In genomic region chr9:121239851-121240250, GRCh38 we compare ENCODE assay signal across 29 cellular contexts.
"Had no signal": no experiment of that assay in that cellular context is flagged by ENCODE, and none has a peak within 500 bp of the region (broad histone marks: within the 10 kb centered on the region; RNA-seq: fewer than 3 reads in every experiment).

No MANE protein-coding gene starts in this region.

- H3K27me3 ChIP-seq: SJCRH30 had no signal

- ATAC-seq: Panc1, SK-N-SH treated with all-trans-retinoic acid at 6 μM for 48 hours had no signal

- H2AFZ ChIP-seq: PC-9 had no signal

- H3K4me3 ChIP-seq: PC-9, SJCRH30, SK-N-MC had no signal

- DNase-seq: Karpas-422, KBM-7, MM.1S, MV-4-11, NCI-H1092, NCI-H1105, NCI-H1417 treated with DMSO at 0.1 percent for 48 hours, NCI-H1436 treated with DMSO at 0.1 percent for 48 hours, NCI-H1694 treated with DMSO at 0.1 percent for 48 hours, NCI-H187 treated with DMSO at 0.1 percent for 48 hours, NCI-H2029, NCI-H2081, NCI-H2107, NCI-H2171, NCI-H226, NCI-H446 treated with DMSO at 0.1 percent for 48 hours, NCI-H510A, NCI-H524 treated with DMSO at 0.1 percent for 48 hours, NCI-H526 treated with DMSO at 0.1 percent for 48 hours, NCI-H774, PC-9, SHP77, SIG-M5, SJCRH30 had no signal

- H3K27ac ChIP-seq: KMS-11, PC-9, RWPE1, SJCRH30, SK-N-MC had no signal

- H3K9ac ChIP-seq: KMS-11 had no signal

- H3K4me2 ChIP-seq: KMS-11, PC-9 had no signal

- H3K36me3 ChIP-seq: SJCRH30 had no signal
